In the genomic region with DNA sequence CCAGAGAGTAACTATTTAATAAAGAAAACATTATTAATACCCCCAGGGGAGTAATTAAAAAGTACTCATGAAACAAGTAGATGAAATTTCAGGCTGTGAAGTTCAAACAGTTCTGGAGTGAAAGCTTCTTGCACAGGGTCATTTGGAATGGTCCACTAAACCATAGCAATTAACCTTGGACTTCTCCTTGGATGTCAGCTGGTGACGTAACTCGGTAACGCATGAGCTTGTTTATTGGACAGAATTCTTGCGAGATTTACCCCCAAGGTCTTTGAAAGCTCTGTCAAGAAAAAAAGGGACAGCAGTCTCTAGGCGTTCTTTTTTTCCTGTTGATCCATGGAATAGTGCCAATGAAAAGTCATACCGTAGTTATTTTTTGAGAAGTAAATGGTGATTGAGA, we compare ENCODE assay signal across 19 cellular contexts. TPM values are rescaled to one million over a fixed set of nuclear protein-coding genes. Genes with fewer than 3 reads are reported as not detected.
DNase-seq lines count a peak whose midpoint lies in the region; FAIRE-seq and TF ChIP-seq lines count a peak whose summit lies in the region.
"Had no signal": no experiment of that assay in that cellular context is flagged by ENCODE, and none has a peak within 500 bp of the region (broad histone marks: within the 10 kb centered on the region; RNA-seq: fewer than 3 reads in every experiment).

No MANE protein-coding gene starts in this region.

- H3K9ac ChIP-seq in BLaER1 = no peak overlapping the region
- H3K9ac ChIP-seq in SK-N-MC (ENCODE audit: insufficient read length) = no peak overlapping the region

- peaks cover 17% of the 10 kb centered on the region for H3K36me3 ChIP-seq in BLaER1
- peaks cover 29% of the 10 kb centered on the region for H3K36me3 ChIP-seq in SK-N-MC (ENCODE audit: insufficient read depth, low read length)
- H3K36me3 ChIP-seq: brain microvascular endothelial cell, neutrophil had no signal

- TF ChIP-seq POLR2A in GM12892 (IDR thresholded peaks at IDR 0.05; ENCODE audit: low read depth, low read length) = no peak

- no peaks in the 10 kb centered on the region for H3K27me3 ChIP-seq in BLaER1
- H3K27me3 ChIP-seq: brain microvascular endothelial cell, neutrophil had no signal

- H4K20me1 ChIP-seq in BLaER1 = no peaks in the 10 kb centered on the region

- DNase-seq in EH (ENCODE audit: low read depth) (peak; percentile 14), SK-N-MC (ENCODE audit: low read depth, low spot score) (no peak), left kidney (ENCODE audit: low read depth, low spot score) (peak; percentile 85), GM10266 (ENCODE audit: extremely low spot score) (no peak), MV-4-11 (lab: John Stamatoyannopoulos, UW) (no peak), GM19239 (ENCODE audit: insufficient read length, low spot score) (no peak), GM12892 (ENCODE audit: insufficient read length) (no peak)
- DNase-seq: activated naive CD4-positive, alpha-beta T cell treated with anti-CD3 and anti-CD28 coated beads, Interleukin-2, amount 10 ng/mL, durations not matched to agents 7 days and 5 days; brain microvascular endothelial cell; head of caudate nucleus; midbrain; NCI-H2171; NCI-H82; right cardiac atrium had no signal

- no peak overlapping the region for H3K27ac ChIP-seq in BLaER1
- H3K27ac ChIP-seq in SK-N-MC = no peak overlapping the region
- H3K27ac ChIP-seq: brain microvascular endothelial cell, neutrophil had no signal

- peak overlapping the region; percentile 98 for H3K4me2 ChIP-seq in BLaER1

- no peak for FAIRE-seq in GM19239 (lab: Jason Lieb, UNC)
- FAIRE-seq in GM12892 (lab: Jason Lieb, UNC) = no peak
- FAIRE-seq: H1, islet of Langerhans, RCC 7860 had no signal

- H3K4me1 ChIP-seq in BLaER1 = peaks cover 50% of the 10 kb centered on the region

- H3K4me3 ChIP-seq in BLaER1 (no peak overlapping the region), SK-N-MC (peak overlapping the region; percentile 95)

- TF ChIP-seq CTCF in GM10266 (IDR thresholded peaks at IDR 0.05; ENCODE audit: control insufficient read depth, insufficient read depth, low read depth, missing control alignments) = no peak

- H3K9me3 ChIP-seq in BLaER1 (no peaks in the 10 kb centered on the region), SK-N-MC (ENCODE audit: low read depth, low read length) (no peaks in the 10 kb centered on the region)
- H3K9me3 ChIP-seq: neutrophil had no signal

RNA-seq across cellular contexts. Expression of a gene that starts 2.2 kb away (rescaled TPM):
- polyA plus RNA-seq in GM12892 (2012; ENCODE audit: missing spikeins) = 54.7 TPM

Comparison
In these comparisons a context has a peak if more than half of its experiments do, and no peak if none do; other contexts are left out.
1. DNase-seq: peak in EH (single experiment) and left kidney (single experiment); none in SK-N-MC (single experiment), GM10266 (single experiment), MV-4-11 (single experiment), GM19239 (single experiment) and GM12892 (single experiment).